1 cellular context compared by ENCODE assay signal in the genomic region with DNA sequence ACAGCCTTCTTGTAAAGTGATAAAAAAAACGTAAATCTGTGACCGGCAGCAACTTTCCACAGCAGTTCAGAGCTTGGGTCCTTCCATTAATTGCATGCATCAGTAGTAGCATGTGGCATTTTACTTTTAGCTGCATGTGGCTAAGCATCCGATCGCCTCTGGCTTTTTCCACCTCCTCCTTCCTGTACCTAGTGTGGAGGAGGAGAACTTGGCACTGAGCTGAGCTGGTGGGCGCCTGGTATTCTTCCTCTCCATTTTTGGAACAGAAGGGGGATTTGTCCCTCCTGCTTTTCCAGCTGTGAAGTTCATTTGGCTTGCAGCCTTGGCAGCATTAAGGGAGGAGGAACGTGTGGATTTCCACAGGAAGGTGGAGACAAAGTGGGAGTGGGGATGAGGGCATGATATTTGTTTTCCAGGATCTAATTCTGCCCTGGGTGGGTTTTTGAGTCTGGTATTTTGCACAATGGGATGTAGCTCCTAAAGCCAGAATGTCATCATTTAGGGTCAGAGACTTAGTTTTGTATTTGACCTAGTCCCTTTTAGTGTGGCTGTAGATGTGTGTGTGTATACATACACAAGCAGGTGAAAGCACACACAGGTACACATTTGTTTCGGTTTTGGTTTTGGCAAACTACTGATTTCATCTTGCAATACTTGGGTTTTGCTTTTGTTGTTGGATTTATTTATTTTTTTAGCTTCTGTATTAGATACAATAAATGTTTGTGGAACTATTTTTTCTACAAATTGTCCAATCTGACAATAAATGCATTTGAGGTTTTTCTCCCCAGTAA.
TF ChIP-seq lines count a peak whose summit lies in the region.

No MANE protein-coding gene starts in this region.

TF ChIP-seq in GM23338, 12 proteins besides CTCF, POLR2A, EP300 and RAD21 (continued from another document):
- TF ChIP-seq, protein P1, sequence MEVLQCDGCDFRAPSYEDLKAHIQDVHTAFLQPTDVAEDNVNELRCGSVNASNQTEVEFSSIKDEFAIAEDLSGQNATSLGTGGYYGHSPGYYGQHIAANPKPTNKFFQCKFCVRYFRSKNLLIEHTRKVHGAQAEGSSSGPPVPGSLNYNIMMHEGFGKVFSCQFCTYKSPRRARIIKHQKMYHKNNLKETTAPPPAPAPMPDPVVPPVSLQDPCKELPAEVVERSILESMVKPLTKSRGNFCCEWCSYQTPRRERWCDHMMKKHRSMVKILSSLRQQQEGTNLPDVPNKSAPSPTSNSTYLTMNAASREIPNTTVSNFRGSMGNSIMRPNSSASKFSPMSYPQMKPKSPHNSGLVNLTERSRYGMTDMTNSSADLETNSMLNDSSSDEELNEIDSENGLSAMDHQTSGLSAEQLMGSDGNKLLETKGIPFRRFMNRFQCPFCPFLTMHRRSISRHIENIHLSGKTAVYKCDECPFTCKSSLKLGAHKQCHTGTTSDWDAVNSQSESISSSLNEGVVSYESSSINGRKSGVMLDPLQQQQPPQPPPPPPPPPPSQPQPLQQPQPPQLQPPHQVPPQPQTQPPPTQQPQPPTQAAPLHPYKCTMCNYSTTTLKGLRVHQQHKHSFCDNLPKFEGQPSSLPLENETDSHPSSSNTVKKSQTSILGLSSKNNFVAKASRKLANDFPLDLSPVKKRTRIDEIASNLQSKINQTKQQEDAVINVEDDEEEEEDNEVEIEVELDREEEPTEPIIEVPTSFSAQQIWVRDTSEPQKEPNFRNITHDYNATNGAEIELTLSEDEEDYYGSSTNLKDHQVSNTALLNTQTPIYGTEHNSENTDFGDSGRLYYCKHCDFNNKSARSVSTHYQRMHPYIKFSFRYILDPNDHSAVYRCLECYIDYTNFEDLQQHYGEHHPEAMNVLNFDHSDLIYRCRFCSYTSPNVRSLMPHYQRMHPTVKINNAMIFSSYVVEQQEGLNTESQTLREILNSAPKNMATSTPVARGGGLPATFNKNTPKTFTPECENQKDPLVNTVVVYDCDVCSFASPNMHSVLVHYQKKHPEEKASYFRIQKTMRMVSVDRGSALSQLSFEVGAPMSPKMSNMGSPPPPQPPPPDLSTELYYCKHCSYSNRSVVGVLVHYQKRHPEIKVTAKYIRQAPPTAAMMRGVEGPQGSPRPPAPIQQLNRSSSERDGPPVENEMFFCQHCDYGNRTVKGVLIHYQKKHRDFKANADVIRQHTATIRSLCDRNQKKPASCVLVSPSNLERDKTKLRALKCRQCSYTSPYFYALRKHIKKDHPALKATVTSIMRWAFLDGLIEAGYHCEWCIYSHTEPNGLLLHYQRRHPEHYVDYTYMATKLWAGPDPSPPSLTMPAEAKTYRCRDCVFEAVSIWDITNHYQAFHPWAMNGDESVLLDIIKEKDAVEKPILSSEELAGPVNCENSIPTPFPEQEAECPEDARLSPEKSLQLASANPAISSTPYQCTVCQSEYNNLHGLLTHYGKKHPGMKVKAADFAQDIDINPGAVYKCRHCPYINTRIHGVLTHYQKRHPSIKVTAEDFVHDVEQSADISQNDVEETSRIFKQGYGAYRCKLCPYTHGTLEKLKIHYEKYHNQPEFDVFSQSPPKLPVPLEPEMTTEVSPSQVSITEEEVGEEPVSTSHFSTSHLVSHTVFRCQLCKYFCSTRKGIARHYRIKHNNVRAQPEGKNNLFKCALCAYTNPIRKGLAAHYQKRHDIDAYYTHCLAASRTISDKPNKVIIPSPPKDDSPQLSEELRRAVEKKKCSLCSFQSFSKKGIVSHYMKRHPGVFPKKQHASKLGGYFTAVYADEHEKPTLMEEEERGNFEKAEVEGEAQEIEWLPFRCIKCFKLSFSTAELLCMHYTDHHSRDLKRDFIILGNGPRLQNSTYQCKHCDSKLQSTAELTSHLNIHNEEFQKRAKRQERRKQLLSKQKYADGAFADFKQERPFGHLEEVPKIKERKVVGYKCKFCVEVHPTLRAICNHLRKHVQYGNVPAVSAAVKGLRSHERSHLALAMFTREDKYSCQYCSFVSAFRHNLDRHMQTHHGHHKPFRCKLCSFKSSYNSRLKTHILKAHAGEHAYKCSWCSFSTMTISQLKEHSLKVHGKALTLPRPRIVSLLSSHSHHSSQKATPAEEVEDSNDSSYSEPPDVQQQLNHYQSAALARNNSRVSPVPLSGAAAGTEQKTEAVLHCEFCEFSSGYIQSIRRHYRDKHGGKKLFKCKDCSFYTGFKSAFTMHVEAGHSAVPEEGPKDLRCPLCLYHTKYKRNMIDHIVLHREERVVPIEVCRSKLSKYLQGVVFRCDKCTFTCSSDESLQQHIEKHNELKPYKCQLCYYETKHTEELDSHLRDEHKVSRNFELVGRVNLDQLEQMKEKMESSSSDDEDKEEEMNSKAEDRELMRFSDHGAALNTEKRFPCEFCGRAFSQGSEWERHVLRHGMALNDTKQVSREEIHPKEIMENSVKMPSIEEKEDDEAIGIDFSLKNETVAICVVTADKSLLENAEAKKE (CRISPR knock-in tag; IDR thresholded peaks at IDR 0.05), result no peak
- TF ChIP-seq NANOG (IDR thresholded peaks at IDR 0.05; ENCODE audit: borderline replicate concordance) (no peak), ETS1 (IDR thresholded peaks at IDR 0.05) (no peak), JUNB (IDR thresholded peaks at IDR 0.05; ENCODE audit: unreplicated experiment) (no peak), STAT1 (IDR thresholded peaks at IDR 0.05; ENCODE audit: unreplicated experiment) (no peak), CREB1 (CRISPR knock-in tag; IDR thresholded peaks at IDR 0.05; ENCODE audit: low read depth) (no peak), ZNF331 (CRISPR knock-in tag; IDR thresholded peaks at IDR 0.05; ENCODE audit: low read depth) (no peak), ZNF114 (CRISPR knock-in tag; IDR thresholded peaks at IDR 0.05) (no peak), EZH2phosphoT487 (IDR thresholded peaks at IDR 0.05; ENCODE audit: unreplicated experiment) (no peak)
- TF ChIP-seq, protein P2, sequence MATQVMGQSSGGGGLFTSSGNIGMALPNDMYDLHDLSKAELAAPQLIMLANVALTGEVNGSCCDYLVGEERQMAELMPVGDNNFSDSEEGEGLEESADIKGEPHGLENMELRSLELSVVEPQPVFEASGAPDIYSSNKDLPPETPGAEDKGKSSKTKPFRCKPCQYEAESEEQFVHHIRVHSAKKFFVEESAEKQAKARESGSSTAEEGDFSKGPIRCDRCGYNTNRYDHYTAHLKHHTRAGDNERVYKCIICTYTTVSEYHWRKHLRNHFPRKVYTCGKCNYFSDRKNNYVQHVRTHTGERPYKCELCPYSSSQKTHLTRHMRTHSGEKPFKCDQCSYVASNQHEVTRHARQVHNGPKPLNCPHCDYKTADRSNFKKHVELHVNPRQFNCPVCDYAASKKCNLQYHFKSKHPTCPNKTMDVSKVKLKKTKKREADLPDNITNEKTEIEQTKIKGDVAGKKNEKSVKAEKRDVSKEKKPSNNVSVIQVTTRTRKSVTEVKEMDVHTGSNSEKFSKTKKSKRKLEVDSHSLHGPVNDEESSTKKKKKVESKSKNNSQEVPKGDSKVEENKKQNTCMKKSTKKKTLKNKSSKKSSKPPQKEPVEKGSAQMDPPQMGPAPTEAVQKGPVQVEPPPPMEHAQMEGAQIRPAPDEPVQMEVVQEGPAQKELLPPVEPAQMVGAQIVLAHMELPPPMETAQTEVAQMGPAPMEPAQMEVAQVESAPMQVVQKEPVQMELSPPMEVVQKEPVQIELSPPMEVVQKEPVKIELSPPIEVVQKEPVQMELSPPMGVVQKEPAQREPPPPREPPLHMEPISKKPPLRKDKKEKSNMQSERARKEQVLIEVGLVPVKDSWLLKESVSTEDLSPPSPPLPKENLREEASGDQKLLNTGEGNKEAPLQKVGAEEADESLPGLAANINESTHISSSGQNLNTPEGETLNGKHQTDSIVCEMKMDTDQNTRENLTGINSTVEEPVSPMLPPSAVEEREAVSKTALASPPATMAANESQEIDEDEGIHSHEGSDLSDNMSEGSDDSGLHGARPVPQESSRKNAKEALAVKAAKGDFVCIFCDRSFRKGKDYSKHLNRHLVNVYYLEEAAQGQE (IDR thresholded peaks at IDR 0.05; ENCODE audit: unreplicated experiment), result no peak
